In the genomic region with DNA sequence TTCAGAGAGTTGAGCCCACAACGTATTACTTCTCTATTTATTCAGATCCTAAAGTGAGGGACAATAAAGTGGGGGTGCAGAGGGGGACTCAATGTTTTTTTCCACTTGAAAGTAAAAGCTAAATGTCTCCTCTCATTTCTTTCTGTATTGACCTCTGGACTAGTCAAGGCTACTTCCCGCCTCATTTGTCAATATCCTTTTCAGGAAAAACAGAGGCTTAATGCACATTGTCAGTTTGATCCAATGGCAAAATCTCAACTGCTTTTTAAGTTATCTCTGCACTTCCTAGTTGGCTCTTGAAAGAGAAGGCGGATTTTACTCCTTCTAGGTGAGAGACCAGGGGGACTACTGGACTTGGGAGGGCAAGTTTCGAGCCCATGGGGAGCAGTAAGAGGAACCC, we compare ENCODE assay signal across 13 cellular contexts. TPM values are rescaled to one million over a fixed set of nuclear protein-coding genes. Genes with fewer than 3 reads are reported as not detected.
DNase-seq lines count a peak whose midpoint lies in the region; ATAC-seq and TF ChIP-seq lines count a peak whose summit lies in the region.
"Had no signal": no experiment of that assay in that cellular context is flagged by ENCODE, and none has a peak within 500 bp of the region (broad histone marks: within the 10 kb centered on the region; RNA-seq: fewer than 3 reads in every experiment).

No MANE protein-coding gene starts in this region.

- DNase-seq in CD1c-positive myeloid dendritic cell (ENCODE audit: extremely low spot score) = peak; percentile 51
- DNase-seq in adipocyte (ENCODE audit: low read depth) = no peak
- DNase-seq in lower lobe of right lung = no peak
- DNase-seq in esophagus muscularis mucosa (ENCODE audit: extremely low spot score) = no peak
- DNase-seq in AG20443 (ENCODE audit: low spot score) = no peak
- DNase-seq in NCI-H146 (lab: John Stamatoyannopoulos, UW) = no peak
- DNase-seq: activated naive CD4-positive, alpha-beta T cell treated with anti-CD3 and anti-CD28 coated beads for 36 hours; effector CD4-positive, alpha-beta T cell; NCI-H2171; NCI-H82 had no signal

- TF ChIP-seq CTCF in lower lobe of right lung (IDR thresholded peaks at IDR 0.05) = no peak
- TF ChIP-seq CTCF in esophagus muscularis mucosa (IDR thresholded peaks at IDR 0.05) = no peak

- ATAC-seq in lower lobe of right lung (no peak), HG03159 (IDR thresholded peaks at IDR 0.05; ENCODE audit: unreplicated experiment) (no peak)

- peak overlapping the region; percentile 59 for H3K27ac ChIP-seq in lower lobe of right lung
- peak overlapping the region; percentile 24 for H3K27ac ChIP-seq in skeletal muscle tissue (ENCODE audit: low read depth, low read length)
- no peak overlapping the region for H3K27ac ChIP-seq in esophagus muscularis mucosa (replicated peaks in 1 of 4)

- H3K27me3 ChIP-seq in adipocyte (replicated peaks; ENCODE audit: control insufficient read depth, insufficient read depth, low read length) (no peaks in the 10 kb centered on the region), lower lobe of right lung (ENCODE audit: low read depth) (no peaks in the 10 kb centered on the region), skeletal muscle tissue (ENCODE audit: control insufficient read depth in 3 of 3, insufficient read depth in 3 of 3, low read length in 3 of 3) (no peaks in the 10 kb centered on the region), esophagus muscularis mucosa (no peaks in the 10 kb centered on the region)

- H3K4me1 ChIP-seq in adipocyte (ENCODE audit: control insufficient read depth, insufficient read depth, low read length) (peaks cover 61% of the 10 kb centered on the region), lower lobe of right lung (peaks cover 81% of the 10 kb centered on the region), skeletal muscle tissue (ENCODE audit: control insufficient read depth in 3 of 3, insufficient read depth in 3 of 3, low read length in 3 of 3) (peaks cover 6 to 27% (median 16%) of the 10 kb centered on the region in 3 donors), esophagus muscularis mucosa (peaks cover 39 to 58% (median 43%) of the 10 kb centered on the region in 4 donors)

- intact Hi-C loops in lower lobe of right lung (cut with DNase I) = no loop called here
- intact Hi-C loops in esophagus muscularis mucosa (cut with DNase I) = loop anchor here (10.0 kb wide), 1 partner anchor 67 kb away; no protein-coding TSS in a partner anchor

- H3K36me3 ChIP-seq in adipocyte (ENCODE audit: control insufficient read depth, insufficient read depth, low read length, severe bottlenecking) (peaks cover 6% of the 10 kb centered on the region), lower lobe of right lung (peaks cover 7% of the 10 kb centered on the region), skeletal muscle tissue (ENCODE audit: control insufficient read depth in 3 of 3, insufficient read depth in 3 of 3, low read length in 3 of 3) (peaks cover 4 to 5% (median 4%) of the 10 kb centered on the region in 3 donors), esophagus muscularis mucosa (peaks cover 4 to 7% (median 6%) of the 10 kb centered on the region in 4 donors)

- H3K9ac ChIP-seq in adipocyte (ENCODE audit: low read length) (peak overlapping the region; percentile 66), skeletal muscle tissue (ENCODE audit: low read depth in 1 of 3, low read length in 3 of 3) (peak overlapping the region in 1 of 3 donors; percentile 30)

- TF ChIP-seq EP300 in esophagus muscularis mucosa (IDR thresholded peaks at IDR 0.05) = no peak

- H3K4me3 ChIP-seq in adipocyte (ENCODE audit: low read length) = peak overlapping the region; percentile 11
- H3K4me3 ChIP-seq in lower lobe of right lung = no peak overlapping the region
- H3K4me3 ChIP-seq in skeletal muscle tissue (ENCODE audit: low read length in 3 of 3) = no peak overlapping the region
- H3K4me3 ChIP-seq in esophagus muscularis mucosa = no peak overlapping the region
- H3K4me3 ChIP-seq: K562 had no signal

- H3K9me3 ChIP-seq in adipocyte (ENCODE audit: control insufficient read depth, low read length) (no peaks in the 10 kb centered on the region), lower lobe of right lung (no peaks in the 10 kb centered on the region), skeletal muscle tissue (ENCODE audit: control insufficient read depth in 3 of 3, low read length in 3 of 3) (no peaks in the 10 kb centered on the region), esophagus muscularis mucosa (no peaks in the 10 kb centered on the region)

- no peak for TF ChIP-seq POLR2A in esophagus muscularis mucosa (IDR thresholded peaks at IDR 0.05; ENCODE audit: low read depth)

- WGBS in esophagus muscularis mucosa = 92% methylated on average over 4 of the region's 4 CpGs

RNA-seq across cellular contexts. Expression of gene HIPK2, which starts 56.4 kb away (rescaled TPM):
- total RNA-seq in lower lobe of right lung (81.0 TPM), skeletal muscle tissue (5.7 TPM), esophagus muscularis mucosa (10 to 100 TPM; 20.9 to 40.9 (median 26.7) TPM)

Comparison
In these comparisons a context has a peak if more than half of its experiments do, and no peak if none do; other contexts are left out.
1. H3K27ac ChIP-seq: peak in lower lobe of right lung (single experiment) and skeletal muscle tissue (single experiment); none in esophagus muscularis mucosa (0 of 4).